36 cellular contexts compared by ENCODE assay signal in the genomic region with DNA sequence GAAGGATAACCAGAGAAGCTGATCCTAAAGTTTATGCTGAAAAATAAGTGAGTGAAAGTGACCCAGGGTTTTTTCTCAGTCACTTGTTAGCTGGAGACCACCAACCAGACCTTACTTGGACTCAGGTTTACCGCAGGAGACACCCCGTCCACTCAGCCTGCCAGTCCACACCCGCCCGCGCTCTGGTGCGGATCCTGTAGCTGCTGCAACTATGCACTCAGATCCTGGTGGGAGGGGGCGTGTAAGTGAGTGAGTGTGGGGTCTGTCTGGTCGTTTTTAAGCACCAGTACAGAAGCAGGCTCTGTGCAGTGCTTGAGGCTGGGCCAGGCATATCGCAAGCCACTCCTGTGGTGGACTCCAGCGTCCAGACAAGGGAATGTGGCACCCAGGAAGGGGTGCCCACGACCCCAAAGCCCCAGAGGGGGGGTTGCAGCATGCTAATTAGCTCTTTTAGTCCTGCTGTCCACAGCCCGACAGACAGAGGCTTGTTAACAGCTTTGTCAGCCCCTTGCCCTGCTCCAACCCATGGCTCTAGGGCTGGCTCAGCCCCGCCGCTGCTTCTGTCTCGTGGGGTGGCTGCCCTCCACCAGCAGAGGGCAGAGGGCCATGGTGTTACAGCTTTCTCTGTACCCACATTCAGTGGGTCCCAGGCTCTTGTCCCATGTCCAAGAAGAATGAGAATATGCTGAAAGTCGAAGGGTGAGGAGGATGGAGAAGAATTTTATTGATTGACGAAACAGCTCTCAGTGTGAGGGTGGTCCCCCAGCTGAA. TPM values are rescaled to one million over a fixed set of nuclear protein-coding genes. Genes with fewer than 3 reads are reported as not detected.
"Had no signal": no experiment of that assay in that cellular context is flagged by ENCODE, and none has a peak within 500 bp of the region (broad histone marks: within the 10 kb centered on the region; RNA-seq: fewer than 3 reads in every experiment).

No MANE protein-coding gene starts in this region.

- H3K9me3 ChIP-seq: colonic mucosa, gastroesophageal sphincter, upper lobe of right lung had no signal

- H2AFZ ChIP-seq: parathyroid adenoma had no signal

- H3K4me1 Mint-ChIP-seq: activated naive CD8-positive, alpha-beta T cell treated with anti-CD3 and anti-CD28 coated beads for 36 hours; brain; naive thymus-derived CD4-positive, alpha-beta T cell; stimulated activated naive CD8-positive, alpha-beta T cell treated with anti-CD3 and anti-CD28 coated beads, Interleukin-15, amount 100 ng/mL, for 72 hours had no signal

- H3K27me3 Mint-ChIP-seq: activated naive CD8-positive, alpha-beta T cell treated with anti-CD3 and anti-CD28 coated beads for 36 hours; effector memory CD8-positive, alpha-beta T cell; naive thymus-derived CD4-positive, alpha-beta T cell; stimulated activated memory B cell treated with anti-CD40 and anti-IgM and Interleukin-4, amounts not matched to agents 10 μg/mL and 1 μg/mL and 100 μg/mL, for 72 hours; stimulated activated naive CD8-positive, alpha-beta T cell treated with anti-CD3 and anti-CD28 coated beads, Interleukin-15, amount 100 ng/mL, for 72 hours had no signal

- H3K9ac ChIP-seq: parathyroid adenoma had no signal

- H3K4me1 ChIP-seq: adrenal gland, ascending aorta, colonic mucosa, gastroesophageal sphincter, parathyroid adenoma, psoas muscle, right atrium auricular region, upper lobe of right lung had no signal

- DNase-seq: activated CD4-positive, alpha-beta T cell treated with anti-CD3 and anti-CD28 coated beads for 48 hours; activated CD4-positive, alpha-beta T cell treated with anti-CD3 and anti-CD28 coated beads, Interleukin-2, amount 50 U/mL, for 48 hours; activated CD8-positive, alpha-beta memory T cell treated with anti-CD3 and anti-CD28 coated beads for 24 hours; activated effector memory CD4-positive, alpha-beta T cell treated with anti-CD3 and anti-CD28 coated beads, Interleukin-2, amount 50 U/mL, for 16 hours; activated naive CD4-positive, alpha-beta T cell treated with anti-CD3 and anti-CD28 coated beads for 36 hours; activated naive CD8-positive, alpha-beta T cell treated with anti-CD3 and anti-CD28 coated beads for 36 hours; adrenal gland; cerebellar nuclear complex; colonic mucosa; dorsolateral prefrontal cortex; effector memory CD8-positive, alpha-beta T cell; hippocampal formation; midbrain; naive thymus-derived CD4-positive, alpha-beta T cell; nucleus accumbens; psoas muscle; stimulated activated CD4-positive, alpha-beta T cell treated with anti-CD3 and anti-CD28 coated beads, Interleukin-1b, Interleukin-23, amount 100 ng/mL, for 48 hours; stimulated activated CD4-positive, alpha-beta T cell treated with anti-CD3 and anti-CD28 coated beads, Interleukin-4, amount 100 ng/mL, for 4 hours; stimulated activated CD8-positive, alpha-beta memory T cell treated with anti-CD3 and anti-CD28 coated beads, Interleukin-4, amount 100 ng/mL, for 48 hours; stimulated activated naive CD8-positive, alpha-beta T cell treated with anti-CD3 and anti-CD28 coated beads, Interleukin-15, amount 100 ng/mL, for 72 hours; substantia nigra; upper lobe of right lung had no signal

- H3K4me3 ChIP-seq: adrenal gland, ascending aorta, cardiac muscle cell, colonic mucosa, dorsolateral prefrontal cortex, gastroesophageal sphincter, psoas muscle, right atrium auricular region, smooth muscle cell, upper lobe of right lung had no signal

- H3K27ac Mint-ChIP-seq: activated naive CD4-positive, alpha-beta T cell treated with anti-CD3 and anti-CD28 coated beads for 36 hours; activated naive CD8-positive, alpha-beta T cell treated with anti-CD3 and anti-CD28 coated beads for 36 hours; activated T-helper 1 cell treated with anti-CD3 and anti-CD28 coated beads, Interleukin-12 subunit alpha, Interleukin-12 subunit beta, Interleukin-2, Interleukin-4 antibody, amounts not matched to agents 30 ng/mL and 10 ng/mL and 1 ng/mL, durations not matched to agents 14 hours and 24 hours and 36 hours; brain; effector memory CD8-positive, alpha-beta T cell; stimulated activated memory B cell treated with anti-CD40 and anti-IgM and Interleukin-4, amounts not matched to agents 10 μg/mL and 1 μg/mL and 100 μg/mL, for 72 hours; stimulated activated naive CD8-positive, alpha-beta T cell treated with anti-CD3 and anti-CD28 coated beads, Interleukin-15, amount 100 ng/mL, for 72 hours had no signal

- H3K4me3 Mint-ChIP-seq: activated naive CD4-positive, alpha-beta T cell treated with anti-CD3 and anti-CD28 coated beads for 36 hours; activated naive CD8-positive, alpha-beta T cell treated with anti-CD3 and anti-CD28 coated beads for 36 hours; activated T-helper 1 cell treated with anti-CD3 and anti-CD28 coated beads, Interleukin-12 subunit alpha, Interleukin-12 subunit beta, Interleukin-2, Interleukin-4 antibody, amounts not matched to agents 30 ng/mL and 10 ng/mL and 1 ng/mL, durations not matched to agents 14 hours and 24 hours and 36 hours; brain; effector memory CD8-positive, alpha-beta T cell; naive thymus-derived CD4-positive, alpha-beta T cell; stimulated activated memory B cell treated with anti-CD40 and anti-IgM and Interleukin-4, amounts not matched to agents 10 μg/mL and 1 μg/mL and 100 μg/mL, for 72 hours; stimulated activated naive CD8-positive, alpha-beta T cell treated with anti-CD3 and anti-CD28 coated beads, Interleukin-15, amount 100 ng/mL, for 72 hours had no signal

- H3K36me3 ChIP-seq: adrenal gland, ascending aorta, cardiac muscle cell, colonic mucosa, gastroesophageal sphincter, right atrium auricular region, upper lobe of right lung had no signal

- H3K4me2 ChIP-seq: smooth muscle cell had no signal

- H3K79me2 ChIP-seq: parathyroid adenoma had no signal

- ATAC-seq: effector memory CD8-positive, alpha-beta T cell; gastroesophageal sphincter; naive thymus-derived CD4-positive, alpha-beta T cell; psoas muscle; stimulated activated memory B cell treated with anti-CD40 and anti-IgM and Interleukin-4, amounts not matched to agents 10 μg/mL and 1 μg/mL and 100 μg/mL, for 72 hours; stimulated activated naive CD8-positive, alpha-beta T cell treated with anti-CD3 and anti-CD28 coated beads, Interleukin-15, amount 100 ng/mL, for 72 hours; upper lobe of right lung had no signal

- H3K36me3 Mint-ChIP-seq: brain had no signal

- H3K27ac ChIP-seq: adrenal gland, ascending aorta, cardiac muscle cell, colonic mucosa, dorsolateral prefrontal cortex, gastroesophageal sphincter, parathyroid adenoma, psoas muscle, right atrium auricular region, upper lobe of right lung had no signal

- H3K27me3 ChIP-seq: adrenal gland, ascending aorta, cardiac muscle cell, colonic mucosa, gastroesophageal sphincter, right atrium auricular region, upper lobe of right lung had no signal

RNA-seq across cellular contexts. Expression of gene PPP1R2C, which starts 40.4 kb away (rescaled TPM):
- total RNA-seq: activated naive CD4-positive, alpha-beta T cell treated with anti-CD3 and anti-CD28 coated beads for 36 hours; activated naive CD8-positive, alpha-beta T cell treated with anti-CD3 and anti-CD28 coated beads for 36 hours; activated T-helper 1 cell treated with anti-CD3 and anti-CD28 coated beads, Interleukin-12 subunit alpha, Interleukin-12 subunit beta, Interleukin-2, Interleukin-4 antibody, amounts not matched to agents 30 ng/mL and 10 ng/mL and 1 ng/mL, durations not matched to agents 14 hours and 24 hours and 36 hours; adrenal gland; ascending aorta; cardiac muscle cell; colonic mucosa; dorsolateral prefrontal cortex; endothelial cell of umbilical vein; fibroblast of lung; fibroblast of villous mesenchyme; gastroesophageal sphincter; kidney epithelial cell; lower leg skin; naive thymus-derived CD4-positive, alpha-beta T cell; psoas muscle; right atrium auricular region; smooth muscle cell; upper lobe of right lung had no signal
